14 cellular contexts compared by ENCODE assay signal in the genomic region with DNA sequence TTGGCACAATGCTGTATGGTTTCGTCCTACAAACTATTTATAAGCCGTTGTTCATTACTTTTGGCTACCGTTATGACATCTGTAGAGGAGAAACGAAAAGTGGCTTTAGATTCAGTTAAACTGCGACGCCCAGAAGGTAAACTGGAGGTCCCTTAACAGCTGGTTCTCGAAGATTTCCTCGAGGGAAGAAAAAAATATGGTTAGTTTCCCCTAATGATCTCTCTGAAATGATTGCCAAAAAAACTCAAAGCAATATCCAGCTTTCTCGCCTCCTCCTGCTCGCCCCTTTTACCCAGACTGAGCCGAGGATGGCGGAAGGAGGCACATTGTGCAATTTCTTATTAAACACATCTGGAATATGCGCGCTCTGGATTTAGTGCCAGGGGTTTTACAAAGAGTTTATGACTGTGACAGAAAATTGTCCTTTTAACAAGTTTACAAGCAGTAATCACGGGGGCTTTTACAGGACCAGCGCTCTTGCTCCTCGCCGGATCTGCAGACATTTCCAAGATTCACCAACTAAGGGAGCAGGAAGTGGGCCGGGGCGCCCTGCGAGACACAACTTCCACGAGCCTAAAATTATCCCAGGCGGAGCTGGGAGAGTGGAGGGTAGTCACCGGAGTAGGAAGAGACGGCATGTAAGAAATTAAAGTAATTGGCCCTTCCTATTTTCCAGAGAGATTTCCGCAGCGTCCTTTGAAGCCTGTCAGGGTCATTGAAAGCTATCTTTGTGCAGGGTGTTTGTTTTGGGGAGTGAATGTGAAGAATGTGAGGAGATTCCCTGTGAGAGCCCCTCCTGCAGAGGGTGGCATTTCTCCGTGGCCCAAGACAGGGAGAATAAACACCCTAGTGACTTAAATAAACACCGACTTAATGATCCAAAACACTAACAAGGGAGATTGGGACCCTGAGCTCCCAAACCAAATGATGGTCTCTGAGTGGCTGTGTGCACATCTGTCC. TPM values are rescaled to one million over a fixed set of nuclear protein-coding genes. Genes with fewer than 3 reads are reported as not detected.
A peak's percentile ranks its signal among the peaks of the same experiment; 100 is the strongest.
DNase-seq lines count a peak whose midpoint lies in the region; ATAC-seq and TF ChIP-seq lines count a peak whose summit lies in the region.
"Had no signal": no experiment of that assay in that cellular context is flagged by ENCODE, and none has a peak within 500 bp of the region (broad histone marks: within the 10 kb centered on the region; RNA-seq: fewer than 3 reads in every experiment).

No MANE protein-coding gene starts in this region.

- no peaks in the 10 kb centered on the region for H3K36me3 Mint-ChIP-seq in T-cell

- ATAC-seq in T-cell (replicated peaks in 1 of 4) (no peak), right cardiac atrium (no peak)
- ATAC-seq: activated naive CD4-positive, alpha-beta T cell treated with anti-CD3 and anti-CD28 coated beads, Interleukin-2, amount 50 U/mL, for 72 hours; left lobe of liver had no signal

- no peak overlapping the region for H2AFZ ChIP-seq in fibroblast of lung (ENCODE audit: low read length)

- POLR2A ChIA-PET in T-cell (lab: Charles Lee), result interaction anchor here in 1 of 2 donors (0.6 kb wide), 1 partner anchor 337 kb away, joined by 3 read pairs; a partner anchor contains a TSS

- peak overlapping the region; percentile 46 for H3K4me2 ChIP-seq in fibroblast of lung (ENCODE audit: extremely low read depth, insufficient read depth, low read length)

- TF ChIP-seq CTCF in GM20000 (IDR thresholded peaks at IDR 0.05; ENCODE audit: extremely low read depth, missing control alignments) (no peak), fibroblast of lung (conservative IDR thresholded peaks at IDR 0.05 in 1 of 2, IDR thresholded peaks at IDR 0.05 in 1 of 2; ENCODE audit: low read depth in 1 of 2, low read length in 2 of 2) (no peak)

- peaks cover 2% of the 10 kb centered on the region for H3K4me1 ChIP-seq in fibroblast of lung (ENCODE audit: control insufficient read depth, extremely low read depth, insufficient read depth, low read length)
- H3K4me1 ChIP-seq in right cardiac atrium (ENCODE audit: control insufficient read depth, insufficient read depth, low read length), result no peaks in the 10 kb centered on the region

- no peaks in the 10 kb centered on the region for H3K9me3 Mint-ChIP-seq in T-cell
- H3K9me3 Mint-ChIP-seq: activated naive CD4-positive, alpha-beta T cell treated with anti-CD3 and anti-CD28 coated beads, Interleukin-2, amount 50 U/mL, for 72 hours had no signal

- peak overlapping the region in 1 of 3 donors; percentile 59 for H3K4me3 Mint-ChIP-seq in T-cell

- H3K9me3 ChIP-seq in fibroblast of lung (ENCODE audit: control insufficient read depth, insufficient read depth, low read depth, low read length) (no peaks in the 10 kb centered on the region), right cardiac atrium (ENCODE audit: control insufficient read depth, low read length) (no peaks in the 10 kb centered on the region)

- peaks cover 77 to 88% of the 10 kb centered on the region in 2 donors for H3K27me3 Mint-ChIP-seq in T-cell

- peaks cover 5% of the 10 kb centered on the region for H3K36me3 ChIP-seq in fibroblast of lung (ENCODE audit: control insufficient read depth, insufficient read depth, low read length)

- intact Hi-C loops in right cardiac atrium (cut with DNase I), result no loop called here

- CTCF ChIA-PET in T-cell (lab: Charles Lee), result no interaction called here

- H4K20me1 ChIP-seq in fibroblast of lung (ENCODE audit: control insufficient read depth, extremely low read depth, insufficient read depth, low read length), result no peaks in the 10 kb centered on the region

- no peak overlapping the region for H3K9ac ChIP-seq in fibroblast of lung (ENCODE audit: insufficient read depth, low read length)

- 13% methylated on average over 29 of the region's 29 CpGs for WGBS in right cardiac atrium

- peak overlapping the region in 2 of 4 experiments; percentile 2 to 89 for H3K4me3 ChIP-seq in fibroblast of lung (replicated peaks in 1 of 4; ENCODE audit: control extremely low read depth in 1 of 4, insufficient read depth in 1 of 4, low read depth in 3 of 4, low read length in 4 of 4)
- H3K4me3 ChIP-seq in right cardiac atrium (ENCODE audit: low read length), result no peak overlapping the region

- peaks cover 32 to 40% (median 34%) of the 10 kb centered on the region in 3 donors for H3K4me1 Mint-ChIP-seq in T-cell

- DNase-seq in GM20000 (ENCODE audit: low spot score), result peak; percentile 8
- DNase-seq in NCI-H69 (lab: John Stamatoyannopoulos, UW), result peak; percentile 60
- DNase-seq in fibroblast of lung (ENCODE audit: low read depth in 2 of 2), result peak in 1 of 2 donors; percentile 75
- peak; percentile 64 for DNase-seq in retina
- no peak for DNase-seq in NAMALWA (ENCODE audit: low spot score)
- DNase-seq in T-cell, result no peak
- DNase-seq in right cardiac atrium, result no peak
- DNase-seq in iPS-NIHi7 (ENCODE audit: extremely low spot score), result no peak
- DNase-seq: COR-L47; NCI-H524; occipital lobe; stimulated activated CD4-positive, alpha-beta T cell treated with anti-CD3 and anti-CD28 coated beads, Interleukin-4, amount 100 ng/mL, for 4 hours had no signal

- H3K27me3 ChIP-seq in fibroblast of lung (ENCODE audit: control insufficient read depth, insufficient read depth, low read length), result peaks cover 48% of the 10 kb centered on the region
- H3K27me3 ChIP-seq in right cardiac atrium (ENCODE audit: control insufficient read depth, insufficient read depth), result peaks cover 3% of the 10 kb centered on the region

- H3K79me2 ChIP-seq in fibroblast of lung (ENCODE audit: control insufficient read depth, insufficient read depth, low read length), result peaks cover 22% of the 10 kb centered on the region

- peak overlapping the region in 1 of 2 donors; percentile 2 for H3K27ac Mint-ChIP-seq in T-cell
- H3K27ac Mint-ChIP-seq: activated naive CD4-positive, alpha-beta T cell treated with anti-CD3 and anti-CD28 coated beads, Interleukin-2, amount 50 U/mL, for 72 hours had no signal

- H3K27ac ChIP-seq in fibroblast of lung (ENCODE audit: insufficient read depth, low read length), result no peak overlapping the region
- H3K27ac ChIP-seq in right cardiac atrium (ENCODE audit: low read length), result no peak overlapping the region

RNA-seq across cellular contexts. Expression of a gene that starts 5.6 kb away (rescaled TPM):
- total RNA-seq in fibroblast of lung (1.8 and 8.3 TPM in 2 replicates), T-cell (under 1 TPM in 1 of 5 donors, not detected in 4; 0.18 TPM), right cardiac atrium (not detected)
- polyA plus RNA-seq in fibroblast of lung (6.9 and 11.3 TPM in 2 replicates), right cardiac atrium (0.14 TPM)
- 11.0 and 20.1 TPM in 2 replicates for polyA plus RNA-seq in fibroblast of lung (2012)
- polyA minus RNA-seq in fibroblast of lung (ENCODE audit: low replicate concordance), result 2.3 and 9.5 TPM in 2 replicates
- total RNA-seq: activated naive CD4-positive, alpha-beta T cell treated with anti-CD3 and anti-CD28 coated beads, Interleukin-2, amount 50 U/mL, for 72 hours; left lobe of liver had no signal

Comparison
In these comparisons a context has a peak if more than half of its experiments do, and no peak if none do; other contexts are left out.
1. DNase-seq: peak in GM20000 (single experiment), NCI-H69 (single experiment) and retina (single experiment); none in NAMALWA (single experiment), T-cell (0 of 34), right cardiac atrium (0 of 3) and iPS-NIHi7 (single experiment).